ENCODE assay signal across 1 cellular context in genomic region chr15:101333907-101334789, GRCh38.
TF ChIP-seq lines count a peak whose summit lies in the region.
"Not testable (repeated sequence)": the region's sequence is repeated elsewhere in the genome, so short reads cannot be mapped to it uniquely, and the experiment has no call there.

No MANE protein-coding gene starts in this region.

TF ChIP-seq in K562, 482 proteins besides CTCF, POLR2A, EP300 and RAD21 (continued from another document and continues in another):
- TF ChIP-seq, protein P1, sequence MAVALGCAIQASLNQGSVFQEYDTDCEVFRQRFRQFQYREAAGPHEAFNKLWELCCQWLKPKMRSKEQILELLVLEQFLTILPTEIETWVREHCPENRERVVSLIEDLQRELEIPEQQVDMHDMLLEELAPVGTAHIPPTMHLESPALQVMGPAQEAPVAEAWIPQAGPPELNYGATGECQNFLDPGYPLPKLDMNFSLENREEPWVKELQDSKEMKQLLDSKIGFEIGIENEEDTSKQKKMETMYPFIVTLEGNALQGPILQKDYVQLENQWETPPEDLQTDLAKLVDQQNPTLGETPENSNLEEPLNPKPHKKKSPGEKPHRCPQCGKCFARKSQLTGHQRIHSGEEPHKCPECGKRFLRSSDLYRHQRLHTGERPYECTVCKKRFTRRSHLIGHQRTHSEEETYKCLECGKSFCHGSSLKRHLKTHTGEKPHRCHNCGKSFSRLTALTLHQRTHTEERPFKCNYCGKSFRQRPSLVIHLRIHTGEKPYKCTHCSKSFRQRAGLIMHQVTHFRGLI (CRISPR knock-in tag; IDR thresholded peaks at IDR 0.05) = 0 out of 2 replicates have a peak, but pooled peaks have one; percentile 30
- TF ChIP-seq FOXA3 (CRISPR knock-in tag; conservative IDR thresholded peaks at IDR 0.05 in 1 of 2, IDR thresholded peaks at IDR 0.05 in 1 of 2) (0 out of 4 replicates have a peak, but pooled peaks of 1 of the 2 experiments have one; percentile 9), HINFP (tag; conservative IDR thresholded peaks at IDR 0.05; ENCODE audit: low read depth) (peak; percentile 39; the same call in 1 of the 2 replicates), DDX20 (tag; IDR thresholded peaks at IDR 0.05; ENCODE audit: low read depth) (peak; percentile 73), PHF8 (IDR thresholded peaks at IDR 0.05; ENCODE audit: borderline replicate concordance, low read length) (peak; percentile 58; the same call in 1 of the 2 replicates), FOXJ2 (tag; IDR thresholded peaks at IDR 0.05) (peak; percentile 95), DMBX1 (CRISPR knock-in tag; IDR thresholded peaks at IDR 0.05; ENCODE audit: borderline replicate concordance) (peak; percentile 68; the same call in 1 of the 2 replicates), MTA2 (IDR thresholded peaks at IDR 0.05; ENCODE audit: low read depth) (peak; percentile 30; the same call in 1 of the 2 replicates), CBX1 (IDR thresholded peaks at IDR 0.05; ENCODE audit: low read depth) (peak; percentile 98), PYGO2 (tag; IDR thresholded peaks at IDR 0.05) (peak; percentile 75; the same call in 1 of the 2 replicates), ZNF583 (CRISPR knock-in tag; IDR thresholded peaks at IDR 0.05) (peak; percentile 50; the same call in 1 of the 2 replicates), THRB (CRISPR knock-in tag; conservative IDR thresholded peaks at IDR 0.05) (0 out of 2 replicates have a peak, but pooled peaks have one; percentile 54), CBX5 (IDR thresholded peaks at IDR 0.05; ENCODE audit: borderline replicate concordance, low read depth) (peak; percentile 91), JUND (IDR thresholded peaks at IDR 0.05; ENCODE audit: borderline replicate concordance, low read depth, low read length) (peak; percentile 70), JUND (tag; IDR thresholded peaks at IDR 0.05; ENCODE audit: borderline replicate concordance, low read depth, low read length) (peak; percentile 92; the same call in 2 of the 3 replicates), NR2C1 (IDR thresholded peaks at IDR 0.05) (peak; percentile 98), NR2C1 (tag; IDR thresholded peaks at IDR 0.05) (peak; percentile 98), DIDO1 (tag; IDR thresholded peaks at IDR 0.05; ENCODE audit: low read depth) (peak; percentile 75; the same call in 1 of the 2 replicates), ATF4 (CRISPR knock-in tag; IDR thresholded peaks at IDR 0.05) (0 out of 2 replicates have a peak, but pooled peaks have one; percentile 21), EP400 (IDR thresholded peaks at IDR 0.05) (peak; percentile 52; the same call in 1 of the 2 replicates), BCL6 (CRISPR knock-in tag; IDR thresholded peaks at IDR 0.05) (peak; percentile 74), ZNF431 (CRISPR knock-in tag; IDR thresholded peaks at IDR 0.05) (peak; percentile 48; the same call in 1 of the 2 replicates), ZBTB40 (IDR thresholded peaks at IDR 0.05) (peak; percentile 94), OTX1 (CRISPR knock-in tag; IDR thresholded peaks at IDR 0.05) (peak; percentile 76), C11orf30 (IDR thresholded peaks at IDR 0.05; ENCODE audit: low read depth) (0 out of 2 replicates have a peak, but pooled peaks have one; percentile 9)
- TF ChIP-seq, protein P2, sequence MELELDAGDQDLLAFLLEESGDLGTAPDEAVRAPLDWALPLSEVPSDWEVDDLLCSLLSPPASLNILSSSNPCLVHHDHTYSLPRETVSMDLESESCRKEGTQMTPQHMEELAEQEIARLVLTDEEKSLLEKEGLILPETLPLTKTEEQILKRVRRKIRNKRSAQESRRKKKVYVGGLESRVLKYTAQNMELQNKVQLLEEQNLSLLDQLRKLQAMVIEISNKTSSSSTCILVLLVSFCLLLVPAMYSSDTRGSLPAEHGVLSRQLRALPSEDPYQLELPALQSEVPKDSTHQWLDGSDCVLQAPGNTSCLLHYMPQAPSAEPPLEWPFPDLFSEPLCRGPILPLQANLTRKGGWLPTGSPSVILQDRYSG (tag; conservative IDR thresholded peaks at IDR 0.05; ENCODE audit: low read depth) = peak; percentile 83
- TF ChIP-seq, protein P3, sequence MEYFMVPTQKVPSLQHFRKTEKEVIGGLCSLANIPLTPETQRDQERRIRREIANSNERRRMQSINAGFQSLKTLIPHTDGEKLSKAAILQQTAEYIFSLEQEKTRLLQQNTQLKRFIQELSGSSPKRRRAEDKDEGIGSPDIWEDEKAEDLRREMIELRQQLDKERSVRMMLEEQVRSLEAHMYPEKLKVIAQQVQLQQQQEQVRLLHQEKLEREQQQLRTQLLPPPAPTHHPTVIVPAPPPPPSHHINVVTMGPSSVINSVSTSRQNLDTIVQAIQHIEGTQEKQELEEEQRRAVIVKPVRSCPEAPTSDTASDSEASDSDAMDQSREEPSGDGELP (CRISPR knock-in tag; IDR thresholded peaks at IDR 0.05; ENCODE audit: borderline replicate concordance) = peak; percentile 68; the same call in 1 of the 2 replicates
- TF ChIP-seq, protein P4, sequence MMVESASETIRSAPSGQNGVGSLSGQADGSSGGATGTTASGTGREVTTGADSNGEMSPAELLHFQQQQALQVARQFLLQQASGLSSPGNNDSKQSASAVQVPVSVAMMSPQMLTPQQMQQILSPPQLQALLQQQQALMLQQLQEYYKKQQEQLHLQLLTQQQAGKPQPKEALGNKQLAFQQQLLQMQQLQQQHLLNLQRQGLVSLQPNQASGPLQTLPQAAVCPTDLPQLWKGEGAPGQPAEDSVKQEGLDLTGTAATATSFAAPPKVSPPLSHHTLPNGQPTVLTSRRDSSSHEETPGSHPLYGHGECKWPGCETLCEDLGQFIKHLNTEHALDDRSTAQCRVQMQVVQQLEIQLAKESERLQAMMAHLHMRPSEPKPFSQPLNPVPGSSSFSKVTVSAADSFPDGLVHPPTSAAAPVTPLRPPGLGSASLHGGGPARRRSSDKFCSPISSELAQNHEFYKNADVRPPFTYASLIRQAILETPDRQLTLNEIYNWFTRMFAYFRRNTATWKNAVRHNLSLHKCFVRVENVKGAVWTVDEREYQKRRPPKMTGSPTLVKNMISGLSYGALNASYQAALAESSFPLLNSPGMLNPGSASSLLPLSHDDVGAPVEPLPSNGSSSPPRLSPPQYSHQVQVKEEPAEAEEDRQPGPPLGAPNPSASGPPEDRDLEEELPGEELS (CRISPR knock-in tag; IDR thresholded peaks at IDR 0.05; ENCODE audit: borderline replicate concordance) = 0 out of 2 replicates have a peak, but pooled peaks have one; percentile 64
- TF ChIP-seq, protein P5, sequence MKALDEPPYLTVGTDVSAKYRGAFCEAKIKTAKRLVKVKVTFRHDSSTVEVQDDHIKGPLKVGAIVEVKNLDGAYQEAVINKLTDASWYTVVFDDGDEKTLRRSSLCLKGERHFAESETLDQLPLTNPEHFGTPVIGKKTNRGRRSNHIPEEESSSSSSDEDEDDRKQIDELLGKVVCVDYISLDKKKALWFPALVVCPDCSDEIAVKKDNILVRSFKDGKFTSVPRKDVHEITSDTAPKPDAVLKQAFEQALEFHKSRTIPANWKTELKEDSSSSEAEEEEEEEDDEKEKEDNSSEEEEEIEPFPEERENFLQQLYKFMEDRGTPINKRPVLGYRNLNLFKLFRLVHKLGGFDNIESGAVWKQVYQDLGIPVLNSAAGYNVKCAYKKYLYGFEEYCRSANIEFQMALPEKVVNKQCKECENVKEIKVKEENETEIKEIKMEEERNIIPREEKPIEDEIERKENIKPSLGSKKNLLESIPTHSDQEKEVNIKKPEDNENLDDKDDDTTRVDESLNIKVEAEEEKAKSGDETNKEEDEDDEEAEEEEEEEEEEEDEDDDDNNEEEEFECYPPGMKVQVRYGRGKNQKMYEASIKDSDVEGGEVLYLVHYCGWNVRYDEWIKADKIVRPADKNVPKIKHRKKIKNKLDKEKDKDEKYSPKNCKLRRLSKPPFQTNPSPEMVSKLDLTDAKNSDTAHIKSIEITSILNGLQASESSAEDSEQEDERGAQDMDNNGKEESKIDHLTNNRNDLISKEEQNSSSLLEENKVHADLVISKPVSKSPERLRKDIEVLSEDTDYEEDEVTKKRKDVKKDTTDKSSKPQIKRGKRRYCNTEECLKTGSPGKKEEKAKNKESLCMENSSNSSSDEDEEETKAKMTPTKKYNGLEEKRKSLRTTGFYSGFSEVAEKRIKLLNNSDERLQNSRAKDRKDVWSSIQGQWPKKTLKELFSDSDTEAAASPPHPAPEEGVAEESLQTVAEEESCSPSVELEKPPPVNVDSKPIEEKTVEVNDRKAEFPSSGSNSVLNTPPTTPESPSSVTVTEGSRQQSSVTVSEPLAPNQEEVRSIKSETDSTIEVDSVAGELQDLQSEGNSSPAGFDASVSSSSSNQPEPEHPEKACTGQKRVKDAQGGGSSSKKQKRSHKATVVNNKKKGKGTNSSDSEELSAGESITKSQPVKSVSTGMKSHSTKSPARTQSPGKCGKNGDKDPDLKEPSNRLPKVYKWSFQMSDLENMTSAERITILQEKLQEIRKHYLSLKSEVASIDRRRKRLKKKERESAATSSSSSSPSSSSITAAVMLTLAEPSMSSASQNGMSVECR (CRISPR knock-in tag; IDR thresholded peaks at IDR 0.05) = peak; percentile 41; the same call in 1 of the 2 replicates
- TF ChIP-seq ZBTB40 (CRISPR knock-in tag; IDR thresholded peaks at IDR 0.05) = not testable (repeated sequence)
